8 cellular contexts compared by ENCODE assay signal in genomic region chr17:5486206-5487124, GRCh38.
DNase-seq lines count a peak whose midpoint lies in the region; ATAC-seq and TF ChIP-seq lines count a peak whose summit lies in the region.

TSS of gene MIS12 (plus strand) at chr17:5486566. CDS start at chr17:5488863, 2,297 bp downstream.

- no peak for TF ChIP-seq CTCF in AG09309 (IDR thresholded peaks at IDR 0.05; ENCODE audit: control insufficient read depth, insufficient read depth, low read depth, low read length, missing control alignments)

- peak; percentile 97 for DNase-seq in AG09309 (ENCODE audit: low read depth)
- peak; percentile 99 for DNase-seq in NCI-H446 treated with DMSO at 0.1 percent for 48 hours (lab: John Stamatoyannopoulos, UW)
- DNase-seq in cerebellar cortex (ENCODE audit: low spot score), result peak; percentile 100
- DNase-seq in islet precursor cell, result peak; percentile 100
- DNase-seq in stimulated activated CD4-positive, alpha-beta T cell treated with anti-CD3 and anti-CD28 coated beads, Interleukin-12 subunit alpha, Interleukin-12 subunit beta, amount 100 ng/mL, for 48 hours (ENCODE audit: low read depth in 2 of 3, low spot score in 1 of 3), result peak; percentile 94 to 98 (median 97)

- peak within 1 kb of the TSS; percentile 95 for H3K4me3 ChIP-seq in AG09309 (ENCODE audit: control insufficient read depth, low read depth, low read length)

- ATAC-seq in GM19035 (IDR thresholded peaks at IDR 0.05; ENCODE audit: unreplicated experiment) (peak; percentile 85), HG03354 (IDR thresholded peaks at IDR 0.05; ENCODE audit: poor library complexity, severe bottlenecking, unreplicated experiment) (peak; percentile 86)
- ATAC-seq in activated CD4-positive, CD25-positive, alpha-beta regulatory T cell treated with anti-CD3 and anti-CD28 coated beads, Interleukin-2, amount 50 U/mL, for 24 hours, result peak; percentile 93 to 95

Comparison
In these comparisons a context has a peak if more than half of its experiments do, and no peak if none do; other contexts are left out.
1. Peak in every context shown above with its lines: DNase-seq, ATAC-seq and H3K4me3 ChIP-seq.